In the genomic region with DNA sequence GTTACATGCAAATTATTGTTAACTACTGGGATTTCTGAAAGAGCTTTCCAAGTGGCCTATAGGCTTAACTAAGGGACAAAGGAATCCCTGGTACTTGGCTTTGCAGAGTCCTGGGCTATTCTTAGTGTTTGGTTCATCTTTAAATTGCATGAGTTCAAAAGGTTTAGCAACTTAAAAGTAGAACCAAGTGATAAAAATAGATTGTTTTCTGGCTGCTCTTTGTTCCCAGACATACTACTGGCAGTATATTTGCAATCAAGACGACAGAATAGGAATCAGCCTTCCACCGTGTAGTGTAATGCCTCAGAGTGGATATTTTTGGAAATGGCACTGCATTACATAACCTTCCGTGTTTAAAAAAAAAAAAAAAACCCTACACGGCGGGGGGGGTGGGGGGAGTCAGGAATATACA, we compare ENCODE assay signal across 8 cellular contexts. TPM values are rescaled to one million over a fixed set of nuclear protein-coding genes. Genes with fewer than 3 reads are reported as not detected.
DNase-seq lines count a peak whose midpoint lies in the region; ATAC-seq and TF ChIP-seq lines count a peak whose summit lies in the region.

No MANE protein-coding gene starts in this region.

- H3K4me1 ChIP-seq in hepatocyte (ENCODE audit: insufficient read depth) (peaks cover 14% of the 10 kb centered on the region), stomach (peaks cover 0 to 43% (median 26%) of the 10 kb centered on the region in 4 donors)

- H4K20me1 ChIP-seq in hepatocyte (ENCODE audit: insufficient read depth, poor library complexity, severe bottlenecking): no peaks in the 10 kb centered on the region

- no peak overlapping the region for H2AFZ ChIP-seq in hepatocyte

- H3K79me2 ChIP-seq in hepatocyte: peaks cover 57% of the 10 kb centered on the region

- peak overlapping the region; percentile 76 for H3K4me2 ChIP-seq in hepatocyte

- H3K36me3 ChIP-seq in hepatocyte (replicated peaks; ENCODE audit: insufficient read depth, low read depth) (no peaks in the 10 kb centered on the region), stomach (no peaks in the 10 kb centered on the region)

- no peak for ATAC-seq in GM21390 (IDR thresholded peaks at IDR 0.05; ENCODE audit: unreplicated experiment)

- H3K9me3 ChIP-seq in hepatocyte (ENCODE audit: low read depth) (no peaks in the 10 kb centered on the region), stomach (no peaks in the 10 kb centered on the region)

- H3K4me3 ChIP-seq in HL-60 (replicated peaks; ENCODE audit: insufficient read depth, low read length) (peak overlapping the region; percentile 51), WI38 (ENCODE audit: low read depth, low read length) (peak overlapping the region; percentile 96), hepatocyte (peak overlapping the region; percentile 93), stomach (peak overlapping the region; percentile 56 to 59 (median 56))

- peak; percentile 4 for TF ChIP-seq CTCF in AG09319 (IDR thresholded peaks at IDR 0.05; ENCODE audit: low read depth, low read length)
- TF ChIP-seq CTCF in HL-60 (IDR thresholded peaks at IDR 0.05; ENCODE audit: insufficient read depth, low read length): no peak
- no peak for TF ChIP-seq CTCF in WI38 (IDR thresholded peaks at IDR 0.05; ENCODE audit: low read depth, low read length)
- peak; percentile 12 for TF ChIP-seq CTCF in hepatocyte (IDR thresholded peaks at IDR 0.05; ENCODE audit: poor library complexity)
- no peak for TF ChIP-seq CTCF in stomach (IDR thresholded peaks at IDR 0.05)

- 0% methylated on average over 5 of the region's 5 CpGs for WGBS in hepatocyte (ENCODE audit: low lambda C conversion rate, missing lambda C conversion rate)
- 3 to 11% (median 5%) methylated on average over 5 of the region's 5 CpGs for WGBS in stomach, 5 donors

- intact Hi-C loops in stomach (cut with DNase I; ENCODE audit: low total_unique reads): no loop called here

- TF ChIP-seq POLR2A in stomach (IDR thresholded peaks at IDR 0.05): no peak

- DNase-seq in AG09319 (ENCODE audit: extremely low read depth, low read depth): no peak
- no peak for DNase-seq in HL-60 (ENCODE audit: low read depth in 1 of 2, low spot score in 1 of 2)
- no peak for DNase-seq in hepatocyte (ENCODE audit: low spot score)
- DNase-seq in stomach: no peak
- DNase-seq in iPS-NIHi7 (ENCODE audit: extremely low spot score): no peak
- no peak for DNase-seq in D341Med (ENCODE audit: low spot score)

- H3K27ac ChIP-seq in HL-60 (replicated peaks) (peak overlapping the region; percentile 14; the same call in 1 of the 2 replicates), hepatocyte (peak overlapping the region; percentile 97), stomach (peak overlapping the region in 3 of 5 donors; percentile 90 to 94 (median 91))

- H3K9me2 ChIP-seq in hepatocyte (replicated peaks; ENCODE audit: insufficient read depth): no peaks in the 10 kb centered on the region

- no peak for TF ChIP-seq EP300 in stomach (IDR thresholded peaks at IDR 0.05)

- H3K27me3 ChIP-seq in HL-60 (ENCODE audit: insufficient read depth, poor library complexity, severe bottlenecking) (no peaks in the 10 kb centered on the region), hepatocyte (no peaks in the 10 kb centered on the region), stomach (no peaks in the 10 kb centered on the region)

RNA-seq across cellular contexts. Expression of gene NREP, which starts 1.0 kb away (rescaled TPM):
- total RNA-seq in hepatocyte (263 and 294 TPM in 2 replicates), stomach (100 to 1,000 TPM in 1 of 5 donors, 10 to 100 TPM in 2, 1 to 10 TPM in 1, under 1 TPM in 1; 0.58 to 155 (median 14.5) TPM)
- polyA plus RNA-seq in hepatocyte (148 and 177 TPM in 2 replicates), stomach (10 to 100 TPM in 1 of 3 donors, 1 to 10 TPM in 2; 8.1 to 10.7 (median 9.9) TPM)

Comparison
In these comparisons a context has a peak if more than half of its experiments do, and no peak if none do; other contexts are left out.
1. CTCF ChIP-seq: peak in AG09319 (single experiment) and hepatocyte (single experiment); none in HL-60 (single experiment), WI38 (single experiment) and stomach (0 of 7).
2. H3K27ac ChIP-seq: peak in every context shown above with its lines; median percentile 97 in hepatocyte; 91 in stomach; 14 in HL-60.
3. Peak in every context shown above with its lines, with median percentiles within 50 percentile points of each other: H3K4me3 ChIP-seq.